8 cellular contexts compared by ENCODE assay signal in genomic region chr3:111691293-111691909, GRCh38. TPM values are rescaled to one million over a fixed set of nuclear protein-coding genes. Genes with fewer than 3 reads are reported as not detected.
DNase-seq lines count a peak whose midpoint lies in the region; ATAC-seq and TF ChIP-seq lines count a peak whose summit lies in the region.

No MANE protein-coding gene starts in this region.

- no peak for ATAC-seq in CD4-positive, CD25-positive, alpha-beta regulatory T cell (ENCODE audit: low read depth in 2 of 2)
- ATAC-seq in Panc1 (peak; percentile 86), esophagus mucosa (peak; percentile 57)
- no peak for ATAC-seq in activated T-helper 17 cell treated with anti-CD3 and anti-CD28 coated beads, Interleukin-2, amount 50 U/mL, for 72 hours (replicated peaks)

- H3K27me3 Mint-ChIP-seq in CD4-positive, CD25-positive, alpha-beta regulatory T cell: no peaks in the 10 kb centered on the region
- H3K27me3 Mint-ChIP-seq in activated CD4-positive, alpha-beta memory T cell treated with anti-CD3 and anti-CD28 coated beads, Interleukin-2, amount 10 ng/mL, durations not matched to agents 7 days and 5 days: no peaks in the 10 kb centered on the region
- no peaks in the 10 kb centered on the region for H3K27me3 Mint-ChIP-seq in activated T-helper 17 cell treated with anti-CD3 and anti-CD28 coated beads, Interleukin-2, amount 50 U/mL, for 72 hours

- DNase-seq in CD4-positive, CD25-positive, alpha-beta regulatory T cell: peak in 2 of 3 donors; percentile 24 to 48
- DNase-seq in HCEC 1CT (peak; percentile 69), Panc1 (ENCODE audit: low read depth, low spot score) (no peak), pons (ENCODE audit: low spot score) (peak; percentile 61)
- no peak for DNase-seq in activated CD4-positive, alpha-beta memory T cell treated with anti-CD3 and anti-CD28 coated beads, Interleukin-2, amount 10 ng/mL, durations not matched to agents 7 days and 5 days
- DNase-seq in stimulated activated naive CD4-positive, alpha-beta T cell treated with Interleukin-2 at 50 U/mL for 16 hours (lab: John Stamatoyannopoulos, UW): no peak

- H3K27ac ChIP-seq in CD4-positive, CD25-positive, alpha-beta regulatory T cell (ENCODE audit: insufficient read depth, low read length, poor library complexity, severe bottlenecking): no peak overlapping the region
- no peak overlapping the region for H3K27ac ChIP-seq in Panc1 (ENCODE audit: low read length)

- H3K36me3 Mint-ChIP-seq in CD4-positive, CD25-positive, alpha-beta regulatory T cell: peaks cover 3% of the 10 kb centered on the region
- H3K36me3 Mint-ChIP-seq in activated CD4-positive, alpha-beta memory T cell treated with anti-CD3 and anti-CD28 coated beads, Interleukin-2, amount 10 ng/mL, durations not matched to agents 7 days and 5 days (ENCODE audit: low read depth): peaks cover 19% of the 10 kb centered on the region
- H3K36me3 Mint-ChIP-seq in activated T-helper 17 cell treated with anti-CD3 and anti-CD28 coated beads, Interleukin-2, amount 50 U/mL, for 72 hours (ENCODE audit: low read depth): peaks cover 5% of the 10 kb centered on the region

- H3K36me3 ChIP-seq in CD4-positive, CD25-positive, alpha-beta regulatory T cell (ENCODE audit: control insufficient read depth, insufficient read depth, low read length): no peaks in the 10 kb centered on the region
- no peaks in the 10 kb centered on the region for H3K36me3 ChIP-seq in Panc1 (ENCODE audit: control insufficient read depth, insufficient read depth, low read length)

- CTCF ChIA-PET in Panc1 (lab: Charles Lee): interaction anchor here (0.6 to 1.3 kb wide), 3 partner anchors 22 to 242 kb away, joined by 5 to 16 read pairs (median 8); no protein-coding TSS in a partner anchor
- CTCF ChIA-PET in activated CD4-positive, alpha-beta memory T cell treated with anti-CD3 and anti-CD28 coated beads, Interleukin-2, amount 10 ng/mL, durations not matched to agents 7 days and 5 days (lab: Charles Lee): interaction anchor here (0.5 to 5.5 kb wide), 16 partner anchors 8 to 618 kb away, joined by 3 to 29 read pairs (median 4); partner anchors contain the start of gene ABHD10

- intact Hi-C loops in Panc1 (cut with micrococcal nuclease; ENCODE audit: unreplicated experiment): loop anchor here (10.0 kb wide), 1 partner anchor 117 kb away; no protein-coding TSS in a partner anchor

- no peaks in the 10 kb centered on the region for H3K9me3 ChIP-seq in CD4-positive, CD25-positive, alpha-beta regulatory T cell (ENCODE audit: control insufficient read depth in 2 of 2, low read length in 2 of 2)
- H3K9me3 ChIP-seq in Panc1 (ENCODE audit: control insufficient read depth, insufficient read depth, low read depth, low read length): no peaks in the 10 kb centered on the region

- POLR2A ChIA-PET in Panc1 (lab: Charles Lee): no interaction called here
- POLR2A ChIA-PET in activated CD4-positive, alpha-beta memory T cell treated with anti-CD3 and anti-CD28 coated beads, Interleukin-2, amount 10 ng/mL, durations not matched to agents 7 days and 5 days (lab: Charles Lee): interaction anchor here (0.6 to 2.4 kb wide), 4 partner anchors 22 to 288 kb away, joined by 3 to 10 read pairs (median 3); partner anchors contain the start of gene ABHD10

- no peak overlapping the region for H3K4me3 ChIP-seq in CD4-positive, CD25-positive, alpha-beta regulatory T cell (ENCODE audit: low read depth, low read length)
- no peak overlapping the region for H3K4me3 ChIP-seq in Panc1 (ENCODE audit: low read depth in 2 of 2, low read length in 2 of 2)

- in situ Hi-C loops in Panc1 (cut with HindIII; ENCODE audit: low pct_unique_long_range_greater_than_20kb, low sequenced_read_pairs): no loop called here

- peak; percentile 73 for TF ChIP-seq CTCF in Panc1 (IDR thresholded peaks at IDR 0.05)

- no peaks in the 10 kb centered on the region for H3K27me3 ChIP-seq in CD4-positive, CD25-positive, alpha-beta regulatory T cell (ENCODE audit: control insufficient read depth, insufficient read depth, low read length)
- H3K27me3 ChIP-seq in Panc1 (ENCODE audit: control insufficient read depth, insufficient read depth, low read length): peaks cover 4% of the 10 kb centered on the region; the same call in 1 of the 2 replicates

- no peaks in the 10 kb centered on the region for H3K9me3 Mint-ChIP-seq in CD4-positive, CD25-positive, alpha-beta regulatory T cell
- no peaks in the 10 kb centered on the region for H3K9me3 Mint-ChIP-seq in activated CD4-positive, alpha-beta memory T cell treated with anti-CD3 and anti-CD28 coated beads, Interleukin-2, amount 10 ng/mL, durations not matched to agents 7 days and 5 days
- H3K9me3 Mint-ChIP-seq in activated T-helper 17 cell treated with anti-CD3 and anti-CD28 coated beads, Interleukin-2, amount 50 U/mL, for 72 hours: no peaks in the 10 kb centered on the region

- peak overlapping the region in 1 of 3 donors; percentile 18 for H3K27ac Mint-ChIP-seq in CD4-positive, CD25-positive, alpha-beta regulatory T cell
- no peak overlapping the region for H3K27ac Mint-ChIP-seq in activated CD4-positive, alpha-beta memory T cell treated with anti-CD3 and anti-CD28 coated beads, Interleukin-2, amount 10 ng/mL, durations not matched to agents 7 days and 5 days
- no peak overlapping the region for H3K27ac Mint-ChIP-seq in activated T-helper 17 cell treated with anti-CD3 and anti-CD28 coated beads, Interleukin-2, amount 50 U/mL, for 72 hours

- no TSS peak for BruUV-seq in Panc1 (replicated peaks; lab: Mats Ljungman, UMichigan)

- H3K4me3 Mint-ChIP-seq in CD4-positive, CD25-positive, alpha-beta regulatory T cell: no peak overlapping the region
- H3K4me3 Mint-ChIP-seq in activated CD4-positive, alpha-beta memory T cell treated with anti-CD3 and anti-CD28 coated beads, Interleukin-2, amount 10 ng/mL, durations not matched to agents 7 days and 5 days: no peak overlapping the region
- H3K4me3 Mint-ChIP-seq in activated T-helper 17 cell treated with anti-CD3 and anti-CD28 coated beads, Interleukin-2, amount 50 U/mL, for 72 hours: no peak overlapping the region

- peaks cover 6% of the 10 kb centered on the region for H3K4me1 ChIP-seq in CD4-positive, CD25-positive, alpha-beta regulatory T cell (ENCODE audit: control insufficient read depth, insufficient read depth, low read length, poor library complexity, severe bottlenecking)
- H3K4me1 ChIP-seq in Panc1 (ENCODE audit: control insufficient read depth, insufficient read depth, low read length): no peaks in the 10 kb centered on the region

- H3K4me1 Mint-ChIP-seq in CD4-positive, CD25-positive, alpha-beta regulatory T cell: peaks cover 16 to 36% (median 25%) of the 10 kb centered on the region in 4 donors
- peaks cover 51% of the 10 kb centered on the region for H3K4me1 Mint-ChIP-seq in activated CD4-positive, alpha-beta memory T cell treated with anti-CD3 and anti-CD28 coated beads, Interleukin-2, amount 10 ng/mL, durations not matched to agents 7 days and 5 days
- H3K4me1 Mint-ChIP-seq in activated T-helper 17 cell treated with anti-CD3 and anti-CD28 coated beads, Interleukin-2, amount 50 U/mL, for 72 hours: peaks cover 27% of the 10 kb centered on the region

RNA-seq across cellular contexts. Expression of gene PLCXD2, which starts 16.9 kb away (rescaled TPM):
- total RNA-seq in CD4-positive, CD25-positive, alpha-beta regulatory T cell: 19.9 TPM
- polyA plus RNA-seq in CD4-positive, CD25-positive, alpha-beta regulatory T cell: 1 to 10 TPM; 1.6 to 2.5 (median 1.9) TPM
- total RNA-seq in Panc1 (2021; ENCODE audit: unreplicated experiment) (0.44 TPM), esophagus mucosa (6.2 TPM)
- 0.15 TPM for polyA plus RNA-seq in Panc1 (2012; ENCODE audit: insufficient read length)
- total RNA-seq in activated CD4-positive, alpha-beta memory T cell treated with anti-CD3 and anti-CD28 coated beads, Interleukin-2, amount 10 ng/mL, durations not matched to agents 7 days and 5 days: 10 to 100 TPM; 12.1 to 13.2 TPM
- 10 to 100 TPM in 1 of 2 donors, 1 to 10 TPM in 1; 9.5 to 16.3 TPM for total RNA-seq in activated T-helper 17 cell treated with anti-CD3 and anti-CD28 coated beads, Interleukin-2, amount 50 U/mL, for 72 hours

Comparison
In these comparisons a context has a peak if more than half of its experiments do, and no peak if none do; other contexts are left out.
1. ATAC-seq: peak in Panc1 (single experiment) and esophagus mucosa (single experiment); none in CD4-positive, CD25-positive, alpha-beta regulatory T cell (0 of 2) and activated T-helper 17 cell treated with anti-CD3 and anti-CD28 coated beads, Interleukin-2, amount 50 U/mL, for 72 hours (single experiment).
2. DNase-seq: peak in CD4-positive, CD25-positive, alpha-beta regulatory T cell (2 of 3), HCEC 1CT (single experiment) and pons (single experiment); none in Panc1 (single experiment), activated CD4-positive, alpha-beta memory T cell treated with anti-CD3 and anti-CD28 coated beads, Interleukin-2, amount 10 ng/mL, durations not matched to agents 7 days and 5 days (single experiment) and stimulated activated naive CD4-positive, alpha-beta T cell treated with Interleukin-2 at 50 U/mL for 16 hours (single experiment).